19 cellular contexts compared by ENCODE assay signal in genomic region chr6:2708456-2708855, GRCh38.
"Had no signal": no experiment of that assay in that cellular context is flagged by ENCODE, and none has a peak within 500 bp of the region (broad histone marks: within the 10 kb centered on the region; RNA-seq: fewer than 3 reads in every experiment).

No MANE protein-coding gene starts in this region.

- DNase-seq: activated CD8-positive, alpha-beta memory T cell treated with anti-CD3 and anti-CD28 coated beads, Interleukin-2, amount 50 U/mL, for 48 hours; activated naive CD4-positive, alpha-beta T cell; activated naive CD8-positive, alpha-beta T cell treated with anti-CD3 and anti-CD28 coated beads for 36 hours; activated T-cell treated with anti-CD3 and anti-CD28 coated beads, Interleukin-2, amount 50 U/mL, for 4 hours; amygdala; caudate nucleus; colonic mucosa; dorsolateral prefrontal cortex; hypothalamus; left ventricle myocardium superior; mammary epithelial cell; midbrain; natural killer cell; stimulated activated CD4-positive, alpha-beta T cell treated with anti-CD3 and anti-CD28 coated beads, Interleukin-1b, Interleukin-23, amount 100 ng/mL, for 48 hours; stimulated activated naive CD8-positive, alpha-beta T cell treated with anti-CD3 and anti-CD28 coated beads, Interleukin-15, amount 100 ng/mL, for 72 hours; T-cell; T-helper 9 cell; trophoblast cell; uterus had no signal

- H3K9me3 ChIP-seq: colonic mucosa, uterus had no signal

- H3K4me1 ChIP-seq: colonic mucosa, uterus had no signal

- H3K36me3 ChIP-seq: colonic mucosa, uterus had no signal

- H3K4me3 ChIP-seq: colonic mucosa, dorsolateral prefrontal cortex, uterus had no signal

- H3K27ac ChIP-seq: colonic mucosa, dorsolateral prefrontal cortex, uterus had no signal

- H3K27me3 ChIP-seq: colonic mucosa, dorsolateral prefrontal cortex, uterus had no signal
